ENCODE assay signal across 8 cellular contexts in genomic region chr17:18564099-18564448, GRCh38.
A peak's percentile ranks its signal among the peaks of the same experiment; 100 is the strongest.
DNase-seq lines count a peak whose midpoint lies in the region; ATAC-seq and TF ChIP-seq lines count a peak whose summit lies in the region.
"Not testable (repeated sequence)": the region's sequence is repeated elsewhere in the genome, so short reads cannot be mapped to it uniquely, and the experiment has no call there.

No MANE protein-coding gene starts in this region.

- H3K9me3 Mint-ChIP-seq in immature natural killer cell = not testable (repeated sequence)

- peak; percentile 74 for DNase-seq in A673 (ENCODE audit: low spot score)
- peak; percentile 45 for DNase-seq in NCI-H526 treated with DMSO at 0.1 percent for 48 hours (lab: John Stamatoyannopoulos, UW)
- peak; percentile 8 for DNase-seq in activated CD4-positive, alpha-beta T cell treated with anti-CD3 and anti-CD28 coated beads for 1 hour
- peak; percentile 29 to 53 for DNase-seq in cardiac fibroblast (ENCODE audit: low read depth in 2 of 2)
- peak; percentile 39 to 51 (median 48) for DNase-seq in immature natural killer cell
- peak; percentile 75 for DNase-seq in retina

- H3K27me3 ChIP-seq in A673 (replicated peaks; ENCODE audit: insufficient read depth, low read depth, low read length, poor library complexity) = not testable (repeated sequence)

- intact Hi-C loops in A673 (cut with micrococcal nuclease; ENCODE audit: unreplicated experiment) = not testable (repeated sequence)

- ATAC-seq in HG03354 (IDR thresholded peaks at IDR 0.05; ENCODE audit: poor library complexity, severe bottlenecking, unreplicated experiment) = peak; percentile 49

- not testable (repeated sequence) for BruUV-seq in A673 (replicated peaks; lab: Mats Ljungman, UMichigan)

- H3K36me3 Mint-ChIP-seq in immature natural killer cell = not testable (repeated sequence)

- peak overlapping the region; percentile 36 to 75 (median 64) for H3K4me3 Mint-ChIP-seq in immature natural killer cell

- H3K4me1 ChIP-seq in A673 (ENCODE audit: insufficient read depth, low read length, poor library complexity, severe bottlenecking) = not testable (repeated sequence)

- POLR2A ChIA-PET in A673 (lab: Charles Lee; ENCODE audit: low non-redundant PET) = not testable (repeated sequence)

- not testable (repeated sequence) for H3K4me3 ChIP-seq in A673 (ENCODE audit: low read depth, low read length, poor library complexity, severe bottlenecking); cardiac fibroblast (replicated peaks in 1 of 2; ENCODE audit: low read depth in 2 of 2, low read length in 2 of 2)

- H3K27ac Mint-ChIP-seq in immature natural killer cell = peak overlapping the region in 4 of 6 donors; percentile 14 to 84 (median 44)

- peak; percentile 64 for TF ChIP-seq CTCF in A673 (conservative IDR thresholded peaks at IDR 0.05; ENCODE audit: low read depth, low read length)
- peak; percentile 50 for TF ChIP-seq CTCF in GM12874 (IDR thresholded peaks at IDR 0.05; ENCODE audit: insufficient read depth, low read depth, low read length)
- peak; percentile 50 for TF ChIP-seq CTCF in cardiac fibroblast (IDR thresholded peaks at IDR 0.05; ENCODE audit: low read depth, low read length)

- H3K9me3 ChIP-seq in A673 (ENCODE audit: low read depth, low read length, poor library complexity, severe bottlenecking) = not testable (repeated sequence)

- H3K27me3 Mint-ChIP-seq in immature natural killer cell (ENCODE audit: low read depth in 3 of 3) = not testable (repeated sequence)

- H3K4me1 Mint-ChIP-seq in immature natural killer cell = peaks cover 11 to 12% of the 10 kb centered on the region in 2 donors

- CTCF ChIA-PET in A673 (lab: Charles Lee) = not testable (repeated sequence)

- H3K27ac ChIP-seq in A673 (ENCODE audit: low read depth, low read length, poor library complexity, severe bottlenecking) = not testable (repeated sequence)

- not testable (repeated sequence) for H3K36me3 ChIP-seq in A673 (ENCODE audit: insufficient read depth, low read length, poor library complexity, severe bottlenecking)

Comparison
In these comparisons a context has a peak if more than half of its experiments do, and no peak if none do; other contexts are left out.
1. DNase-seq: peak in every context shown above with its lines; median percentile 75 in retina; 74 in A673; 48 in immature natural killer cell; 45 in NCI-H526 treated with DMSO at 0.1 percent for 48 hours; 41 in cardiac fibroblast; 8 in activated CD4-positive, alpha-beta T cell treated with anti-CD3 and anti-CD28 coated beads for 1 hour.